1 cellular context compared by ENCODE assay signal in the genomic region with DNA sequence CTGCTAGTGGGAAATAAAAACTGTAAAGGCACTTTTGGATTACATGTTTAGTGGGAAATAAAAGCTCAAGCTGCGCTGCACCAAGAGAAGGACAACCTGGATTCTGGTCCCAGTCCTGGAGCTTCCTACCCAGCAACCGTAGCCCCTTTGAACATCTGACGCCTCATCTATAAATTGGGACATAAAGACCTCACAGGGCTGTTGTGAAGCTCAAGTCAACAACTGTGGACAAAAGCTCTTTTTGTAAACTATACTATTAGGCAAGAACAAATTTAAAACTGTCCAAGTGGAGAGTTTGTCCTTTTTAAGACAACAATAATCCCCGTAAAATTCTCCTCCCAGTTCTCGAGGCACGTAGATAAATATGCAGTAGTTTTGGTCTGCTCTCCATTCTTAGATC.
TF ChIP-seq lines count a peak whose summit lies in the region.

No MANE protein-coding gene starts in this region.

TF ChIP-seq in HepG2, 621 proteins besides CTCF, POLR2A, EP300 and RAD21:
- no peak for TF ChIP-seq LCORL (IDR thresholded peaks at IDR 0.05)
- TF ChIP-seq LCORL (CRISPR knock-in tag; IDR thresholded peaks at IDR 0.05): no peak
- no peak for TF ChIP-seq ZNF614 (CRISPR knock-in tag; IDR thresholded peaks at IDR 0.05; ENCODE audit: borderline replicate concordance)
- no peak for TF ChIP-seq ZNF432 (CRISPR knock-in tag; IDR thresholded peaks at IDR 0.05; ENCODE audit: borderline replicate concordance)
- TF ChIP-seq, protein P1, sequence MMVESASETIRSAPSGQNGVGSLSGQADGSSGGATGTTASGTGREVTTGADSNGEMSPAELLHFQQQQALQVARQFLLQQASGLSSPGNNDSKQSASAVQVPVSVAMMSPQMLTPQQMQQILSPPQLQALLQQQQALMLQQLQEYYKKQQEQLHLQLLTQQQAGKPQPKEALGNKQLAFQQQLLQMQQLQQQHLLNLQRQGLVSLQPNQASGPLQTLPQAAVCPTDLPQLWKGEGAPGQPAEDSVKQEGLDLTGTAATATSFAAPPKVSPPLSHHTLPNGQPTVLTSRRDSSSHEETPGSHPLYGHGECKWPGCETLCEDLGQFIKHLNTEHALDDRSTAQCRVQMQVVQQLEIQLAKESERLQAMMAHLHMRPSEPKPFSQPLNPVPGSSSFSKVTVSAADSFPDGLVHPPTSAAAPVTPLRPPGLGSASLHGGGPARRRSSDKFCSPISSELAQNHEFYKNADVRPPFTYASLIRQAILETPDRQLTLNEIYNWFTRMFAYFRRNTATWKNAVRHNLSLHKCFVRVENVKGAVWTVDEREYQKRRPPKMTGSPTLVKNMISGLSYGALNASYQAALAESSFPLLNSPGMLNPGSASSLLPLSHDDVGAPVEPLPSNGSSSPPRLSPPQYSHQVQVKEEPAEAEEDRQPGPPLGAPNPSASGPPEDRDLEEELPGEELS (CRISPR knock-in tag; IDR thresholded peaks at IDR 0.05): no peak
- no peak for TF ChIP-seq FOXK1 (CRISPR knock-in tag; IDR thresholded peaks at IDR 0.05; ENCODE audit: borderline replicate concordance, low read depth)
- TF ChIP-seq ZNF563 (CRISPR knock-in tag; IDR thresholded peaks at IDR 0.05): no peak
- TF ChIP-seq SRSF4 (IDR thresholded peaks at IDR 0.05; ENCODE audit: low read depth, low read length, poor library complexity, severe bottlenecking): no peak
- TF ChIP-seq PPARG (CRISPR knock-in tag; conservative IDR thresholded peaks at IDR 0.05): no peak
- no peak for TF ChIP-seq ZNF232 (CRISPR knock-in tag; IDR thresholded peaks at IDR 0.05; ENCODE audit: borderline replicate concordance)
- TF ChIP-seq GLI4 (CRISPR knock-in tag; IDR thresholded peaks at IDR 0.05; ENCODE audit: borderline replicate concordance): no peak
- TF ChIP-seq KDM3A (CRISPR knock-in tag; IDR thresholded peaks at IDR 0.05; ENCODE audit: low read depth): no peak
- TF ChIP-seq TCF12 (IDR thresholded peaks at IDR 0.05): no peak
- no peak for TF ChIP-seq TCF12 (CRISPR knock-in tag; IDR thresholded peaks at IDR 0.05)
- no peak for TF ChIP-seq ZNF225 (CRISPR knock-in tag; IDR thresholded peaks at IDR 0.05)
- TF ChIP-seq, protein P2, sequence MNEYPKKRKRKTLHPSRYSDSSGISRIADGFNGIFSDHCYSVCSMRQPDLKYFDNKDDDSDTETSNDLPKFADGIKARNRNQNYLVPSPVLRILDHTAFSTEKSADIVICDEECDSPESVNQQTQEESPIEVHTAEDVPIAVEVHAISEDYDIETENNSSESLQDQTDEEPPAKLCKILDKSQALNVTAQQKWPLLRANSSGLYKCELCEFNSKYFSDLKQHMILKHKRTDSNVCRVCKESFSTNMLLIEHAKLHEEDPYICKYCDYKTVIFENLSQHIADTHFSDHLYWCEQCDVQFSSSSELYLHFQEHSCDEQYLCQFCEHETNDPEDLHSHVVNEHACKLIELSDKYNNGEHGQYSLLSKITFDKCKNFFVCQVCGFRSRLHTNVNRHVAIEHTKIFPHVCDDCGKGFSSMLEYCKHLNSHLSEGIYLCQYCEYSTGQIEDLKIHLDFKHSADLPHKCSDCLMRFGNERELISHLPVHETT (CRISPR knock-in tag; conservative IDR thresholded peaks at IDR 0.05): no peak
- no peak for TF ChIP-seq KDM4B (CRISPR knock-in tag; IDR thresholded peaks at IDR 0.05)
- TF ChIP-seq ZNF615 (CRISPR knock-in tag; IDR thresholded peaks at IDR 0.05; ENCODE audit: borderline replicate concordance): no peak
- no peak for TF ChIP-seq RARG (CRISPR knock-in tag; IDR thresholded peaks at IDR 0.05; ENCODE audit: low read depth)
